In the genomic region with DNA sequence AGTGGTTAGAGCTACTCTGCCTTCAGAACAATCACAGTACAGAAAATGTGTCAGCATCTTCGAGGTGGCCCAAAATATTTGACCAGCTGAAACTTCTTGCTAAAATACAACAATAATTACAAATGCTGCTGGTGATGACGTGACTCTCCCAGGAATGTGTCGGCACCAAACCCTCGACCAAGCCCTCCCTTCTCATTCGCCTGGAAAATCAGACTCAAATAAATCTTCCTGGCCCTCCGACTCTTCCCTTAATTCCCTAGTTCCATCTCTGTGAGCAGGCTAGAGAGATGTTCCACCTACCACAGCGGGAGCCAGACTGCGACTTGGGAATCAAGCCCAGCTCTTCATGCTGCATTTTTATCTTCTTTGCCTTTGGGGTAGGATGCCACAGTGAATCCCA, we compare ENCODE assay signal across 19 cellular contexts. TPM values are rescaled to one million over a fixed set of nuclear protein-coding genes. Genes with fewer than 3 reads are reported as not detected.
A peak's percentile ranks its signal among the peaks of the same experiment; 100 is the strongest.
DNase-seq lines count a peak whose midpoint lies in the region; ATAC-seq lines count a peak whose summit lies in the region.
"Had no signal": no experiment of that assay in that cellular context is flagged by ENCODE, and none has a peak within 500 bp of the region (broad histone marks: within the 10 kb centered on the region; RNA-seq: fewer than 3 reads in every experiment).

No MANE protein-coding gene starts in this region.

- H3K27ac Mint-ChIP-seq in activated naive CD8-positive, alpha-beta T cell treated with anti-CD3 and anti-CD28 coated beads, Interleukin-2, amount 50 U/mL, for 24 hours: no peak overlapping the region

- in situ Hi-C loops in KBM-7 (cut with MboI; ENCODE audit: low pct_unique_long_range_greater_than_20kb, low sequenced_read_pairs): no loop called here

- peak; percentile 76 for DNase-seq in A172 (ENCODE audit: low spot score)
- DNase-seq in HT1080 (ENCODE audit: low read depth): peak; percentile 27
- peak; percentile 50 for DNase-seq in astrocyte of the hippocampus (ENCODE audit: low read depth, low spot score)
- DNase-seq in kidney glomerular epithelial cell (lab: John Stamatoyannopoulos, UW): peak; percentile 35
- no peak for DNase-seq in posterior vena cava (ENCODE audit: low spot score)
- DNase-seq in KBM-7: no peak
- DNase-seq in activated naive CD8-positive, alpha-beta T cell treated with anti-CD3 and anti-CD28 coated beads, Interleukin-2, amount 50 U/mL, for 24 hours: no peak
- DNase-seq in pons (ENCODE audit: low spot score): no peak
- DNase-seq: COR-L47, GOT3, MM.1S, NCI-H1105, NCI-H1694 treated with DMSO at 0.1 percent for 48 hours, NCI-H446 treated with DMSO at 0.1 percent for 48 hours, NCI-H774, Right ventricle myocardium superior had no signal

- intact Hi-C loops in posterior vena cava (cut with DNase I): loop anchor here in 1 of 2 donors (10.0 kb wide), 1 partner anchor 60 kb away; no protein-coding TSS in a partner anchor

- H3K4me3 Mint-ChIP-seq in activated naive CD8-positive, alpha-beta T cell treated with anti-CD3 and anti-CD28 coated beads, Interleukin-2, amount 50 U/mL, for 24 hours: no peak overlapping the region
- H3K4me3 Mint-ChIP-seq: CD14-positive monocyte had no signal

- H3K27me3 Mint-ChIP-seq in activated naive CD8-positive, alpha-beta T cell treated with anti-CD3 and anti-CD28 coated beads, Interleukin-2, amount 50 U/mL, for 24 hours: no peaks in the 10 kb centered on the region

- no peaks in the 10 kb centered on the region for H3K36me3 Mint-ChIP-seq in activated naive CD8-positive, alpha-beta T cell treated with anti-CD3 and anti-CD28 coated beads, Interleukin-2, amount 50 U/mL, for 24 hours (ENCODE audit: low read depth)
- H3K36me3 Mint-ChIP-seq: CD14-positive monocyte had no signal

- peaks cover 15% of the 10 kb centered on the region for H3K4me1 Mint-ChIP-seq in activated naive CD8-positive, alpha-beta T cell treated with anti-CD3 and anti-CD28 coated beads, Interleukin-2, amount 50 U/mL, for 24 hours
- H3K4me1 Mint-ChIP-seq: CD14-positive monocyte had no signal

- H3K9me3 Mint-ChIP-seq in activated naive CD8-positive, alpha-beta T cell treated with anti-CD3 and anti-CD28 coated beads, Interleukin-2, amount 50 U/mL, for 24 hours: no peaks in the 10 kb centered on the region

- ATAC-seq in activated naive CD8-positive, alpha-beta T cell treated with anti-CD3 and anti-CD28 coated beads, Interleukin-2, amount 50 U/mL, for 24 hours: no peak
- ATAC-seq: A549, Panc1 had no signal

RNA-seq across cellular contexts. Expression of gene PRSS2, which starts 4.1 kb away (rescaled TPM):
- not detected in 2 replicates for total RNA-seq in A172 (2014; rRNA removed; shearing (Covaris generic))
- not detected in 2 replicates for total RNA-seq in HT1080 (2014; rRNA removed; shearing (Covaris generic))
- not detected in 2 replicates for polyA plus RNA-seq in HT1080 (2015; cell fraction: cytosol; rRNA removed)
- not detected in 2 replicates for polyA plus RNA-seq in HT1080 (2015; cell fraction: nucleus; rRNA removed)
- 1 to 10 TPM; 1.9 to 9.0 TPM for total RNA-seq in posterior vena cava
- total RNA-seq: Right ventricle myocardium superior had no signal
- polyA plus RNA-seq: A549, CD14-positive monocyte had no signal

RNA-seq across cellular contexts. Expression of gene PRSS1, which starts 25.6 kb away (rescaled TPM):
- total RNA-seq in A172 (2014; rRNA removed; shearing (Covaris generic)): not detected in 2 replicates
- total RNA-seq in HT1080 (2014; rRNA removed; shearing (Covaris generic)): not detected in 2 replicates
- not detected in 2 replicates for polyA plus RNA-seq in HT1080 (2015; cell fraction: cytosol; rRNA removed)
- polyA plus RNA-seq in HT1080 (2015; cell fraction: nucleus; rRNA removed): not detected in 2 replicates
- total RNA-seq in posterior vena cava: 1 to 10 TPM in 1 of 2 donors, not detected in 1; 7.8 TPM
- total RNA-seq: Right ventricle myocardium superior had no signal
- polyA plus RNA-seq: A549, CD14-positive monocyte had no signal

Comparison
In these comparisons a context has a peak if more than half of its experiments do, and no peak if none do; other contexts are left out.
1. DNase-seq: peak in A172 (single experiment), HT1080 (single experiment), astrocyte of the hippocampus (single experiment) and kidney glomerular epithelial cell (single experiment); none in posterior vena cava (single experiment), KBM-7 (single experiment), activated naive CD8-positive, alpha-beta T cell treated with anti-CD3 and anti-CD28 coated beads, Interleukin-2, amount 50 U/mL, for 24 hours (single experiment) and pons (single experiment).